ENCODE assay signal across 21 cellular contexts in genomic region chrX:154653048-154653401, GRCh38. TPM values are rescaled to one million over a fixed set of nuclear protein-coding genes. Genes with fewer than 3 reads are reported as not detected.
A peak's percentile ranks its signal among the peaks of the same experiment; 100 is the strongest.
DNase-seq lines count a peak whose midpoint lies in the region; ATAC-seq and TF ChIP-seq lines count a peak whose summit lies in the region.
"Had no signal": no experiment of that assay in that cellular context is flagged by ENCODE, and none has a peak within 500 bp of the region (broad histone marks: within the 10 kb centered on the region; RNA-seq: fewer than 3 reads in every experiment).

No MANE protein-coding gene starts in this region.

- H3K4me1 Mint-ChIP-seq in stimulated activated naive CD8-positive, alpha-beta T cell treated with anti-CD3 and anti-CD28 coated beads, Interleukin-15, amount 100 ng/mL, for 72 hours, result no peaks in the 10 kb centered on the region
- peaks cover 10% of the 10 kb centered on the region for H3K4me1 Mint-ChIP-seq in chondrocyte (ENCODE audit: low read depth)
- H3K4me1 Mint-ChIP-seq: CD4-positive, CD25-positive, alpha-beta regulatory T cell; CD8-positive, alpha-beta memory T cell had no signal

- TF ChIP-seq CTCF in chondrocyte (IDR thresholded peaks at IDR 0.05) (no peak), retinal pigment epithelial cell (conservative IDR thresholded peaks at IDR 0.05; ENCODE audit: low read depth, low read length) (no peak)

- H3K9me3 Mint-ChIP-seq in stimulated activated naive CD8-positive, alpha-beta T cell treated with anti-CD3 and anti-CD28 coated beads, Interleukin-15, amount 100 ng/mL, for 72 hours, result no peaks in the 10 kb centered on the region
- H3K9me3 Mint-ChIP-seq in chondrocyte (ENCODE audit: low read depth), result peaks cover 17% of the 10 kb centered on the region
- H3K9me3 Mint-ChIP-seq: CD8-positive, alpha-beta memory T cell had no signal

- ATAC-seq in stimulated activated naive CD8-positive, alpha-beta T cell treated with anti-CD3 and anti-CD28 coated beads, Interleukin-15, amount 100 ng/mL, for 72 hours, result peak; percentile 35
- ATAC-seq in stimulated activated naive CD8-positive, alpha-beta T cell treated with anti-CD3 and anti-CD28 coated beads, Interleukin-15, Interleukin-2, amounts not matched to agents 100 U/mL and 50 U/mL, for 24 hours, result no peak
- ATAC-seq: GM12878, HepG2 had no signal

- no peaks in the 10 kb centered on the region for H3K27me3 Mint-ChIP-seq in stimulated activated naive CD8-positive, alpha-beta T cell treated with anti-CD3 and anti-CD28 coated beads, Interleukin-15, amount 100 ng/mL, for 72 hours
- H3K27me3 Mint-ChIP-seq in chondrocyte (ENCODE audit: low read depth), result no peaks in the 10 kb centered on the region

- no peak overlapping the region for H3K4me3 Mint-ChIP-seq in stimulated activated naive CD8-positive, alpha-beta T cell treated with anti-CD3 and anti-CD28 coated beads, Interleukin-15, amount 100 ng/mL, for 72 hours
- no peak overlapping the region for H3K4me3 Mint-ChIP-seq in chondrocyte (ENCODE audit: unreplicated experiment)
- H3K4me3 Mint-ChIP-seq: CD4-positive, CD25-positive, alpha-beta regulatory T cell; CD8-positive, alpha-beta memory T cell; H9 had no signal

- H3K36me3 Mint-ChIP-seq in chondrocyte (ENCODE audit: low read depth), result no peaks in the 10 kb centered on the region
- H3K36me3 Mint-ChIP-seq: CD4-positive, CD25-positive, alpha-beta regulatory T cell; CD8-positive, alpha-beta memory T cell had no signal

- peak overlapping the region; percentile 12 for H3K4me3 ChIP-seq in retinal pigment epithelial cell (ENCODE audit: low read length)
- H3K4me3 ChIP-seq: GM12878 had no signal

- no peak for DNase-seq in stimulated activated naive CD8-positive, alpha-beta T cell treated with anti-CD3 and anti-CD28 coated beads, Interleukin-15, amount 100 ng/mL, for 72 hours
- DNase-seq in stimulated activated naive CD8-positive, alpha-beta T cell treated with anti-CD3 and anti-CD28 coated beads, Interleukin-15, Interleukin-2, amounts not matched to agents 100 U/mL and 50 U/mL, for 24 hours, result no peak
- DNase-seq in chondrocyte (ENCODE audit: low spot score), result peak; percentile 70
- no peak for DNase-seq in retinal pigment epithelial cell (ENCODE audit: low read depth)
- DNase-seq in foreskin melanocyte, result no peak
- no peak for DNase-seq in SK-N-DZ (ENCODE audit: low spot score)
- DNase-seq: ACHN; BE2C; C1 segment of cervical spinal cord; CD4-positive, CD25-positive, alpha-beta regulatory T cell; CD8-positive, alpha-beta memory T cell; COR-L47; DMS 273 treated with DMSO at 0.1 percent for 48 hours; DMS53; DND-41; EL; GOT3; H9 had no signal

- no peak overlapping the region for H3K27ac Mint-ChIP-seq in stimulated activated naive CD8-positive, alpha-beta T cell treated with anti-CD3 and anti-CD28 coated beads, Interleukin-15, amount 100 ng/mL, for 72 hours
- H3K27ac Mint-ChIP-seq in chondrocyte (ENCODE audit: unreplicated experiment), result no peak overlapping the region
- H3K27ac Mint-ChIP-seq: CD4-positive, CD25-positive, alpha-beta regulatory T cell; CD8-positive, alpha-beta memory T cell; H9 had no signal

RNA-seq across cellular contexts. Expression of gene CTAG2, which starts 0.4 kb away (rescaled TPM):
- not detected in 3 replicates for total RNA-seq in chondrocyte
- 0.59 and 1.5 TPM in 2 replicates for polyA plus RNA-seq in SK-N-DZ (2014; cell fraction: cytosol; rRNA removed)
- polyA plus RNA-seq in SK-N-DZ (2014; cell fraction: nucleus; rRNA removed), result not detected in 2 replicates
- total RNA-seq: CD4-positive, CD25-positive, alpha-beta regulatory T cell; G401; GM12878; H9; HepG2 had no signal
- polyA plus RNA-seq: CD4-positive, CD25-positive, alpha-beta regulatory T cell; CD8-positive, alpha-beta memory T cell; HepG2 had no signal

RNA-seq across cellular contexts. Expression of gene CTAG1B, which starts 33.9 kb away (rescaled TPM):
- total RNA-seq in chondrocyte, result not detected in 3 replicates
- polyA plus RNA-seq in SK-N-DZ (2014; cell fraction: cytosol; rRNA removed), result not detected in 2 replicates
- 0.73 TPM in 1 of 2 replicates, not detected in the other for polyA plus RNA-seq in SK-N-DZ (2014; cell fraction: nucleus; rRNA removed)
- total RNA-seq: CD4-positive, CD25-positive, alpha-beta regulatory T cell; CD8-positive, alpha-beta memory T cell; G401; GM12878; H9; HepG2 had no signal
- polyA plus RNA-seq: CD4-positive, CD25-positive, alpha-beta regulatory T cell; CD8-positive, alpha-beta memory T cell; GM12878; HepG2 had no signal
